ENCODE assay signal across 20 cellular contexts in genomic region chr12:127393460-127393859, GRCh38.
"Had no signal": no experiment of that assay in that cellular context is flagged by ENCODE, and none has a peak within 500 bp of the region (broad histone marks: within the 10 kb centered on the region; RNA-seq: fewer than 3 reads in every experiment).

No MANE protein-coding gene starts in this region.

- H2AFZ ChIP-seq: PC-9 had no signal

- ATAC-seq: activated T-cell treated with anti-CD3 and anti-CD28 coated beads, Interleukin-2, amount 50 U/mL, for 72 hours; T-helper 17 cell had no signal

- DNase-seq: activated B cell treated with CpG ODN at 0.5 μM for 24 hours; activated CD4-positive, alpha-beta memory T cell treated with anti-CD3 and anti-CD28 coated beads, Interleukin-2, amount 10 ng/mL, durations not matched to agents 7 days and 5 days; activated CD4-positive, alpha-beta T cell treated with anti-CD3 and anti-CD28 coated beads for 1 hour; activated CD4-positive, alpha-beta T cell treated with anti-CD3 and anti-CD28 coated beads, Interleukin-2, amount 10 ng/mL, durations not matched to agents 7 days and 5 days; activated CD8-positive, alpha-beta memory T cell treated with anti-CD3 and anti-CD28 coated beads, Interleukin-2, amount 50 U/mL, for 4 hours; activated gamma-delta T cell treated with Interleukin-2 at 50 U/mL for 16 hours; activated naive CD4-positive, alpha-beta T cell treated with anti-CD3 and anti-CD28 coated beads, Interleukin-2, amount 10 ng/mL, durations not matched to agents 7 days and 5 days; activated naive CD8-positive, alpha-beta T cell treated with anti-CD3 and anti-CD28 coated beads for 36 hours; activated T-cell treated with anti-CD3 and anti-CD28 coated beads, Interleukin-2, amount 50 U/mL, for 72 hours; NCI-H1092; NCI-H1417; NCI-H1930; NCI-H345; NCI-H510A; NCI-H69; PC-9; SIG-M5; T-helper 17 cell; T-helper 9 cell had no signal

- H3K27ac ChIP-seq: KMS-11, PC-9 had no signal

- H3K4me2 ChIP-seq: KMS-11, PC-9 had no signal

- H3K4me3 ChIP-seq: PC-9 had no signal

- H3K9ac ChIP-seq: KMS-11 had no signal
